In genomic region chr4:38526412-38526811, GRCh38 we compare ENCODE assay signal across 23 cellular contexts.
DNase-seq lines count a peak whose midpoint lies in the region; ATAC-seq, FAIRE-seq and TF ChIP-seq lines count a peak whose summit lies in the region.
"Had no signal": no experiment of that assay in that cellular context is flagged by ENCODE, and none has a peak within 500 bp of the region (broad histone marks: within the 10 kb centered on the region; RNA-seq: fewer than 3 reads in every experiment).

No MANE protein-coding gene starts in this region.

- FAIRE-seq in K562 (lab: Jason Lieb, UNC): no peak
- FAIRE-seq: A204.1 had no signal

- H2AFZ ChIP-seq in K562 (ENCODE audit: low read depth, low read length) (peak overlapping the region; percentile 41; the same call in 1 of the 2 replicates), parathyroid adenoma (peak overlapping the region; percentile 36), MM.1S (ENCODE audit: low read length) (no peak overlapping the region)
- H2AFZ ChIP-seq: GM23248 had no signal

- in situ Hi-C loops in K562 (cut with MboI): no loop called here

- CTCF ChIA-PET in activated naive CD4-positive, alpha-beta T cell treated with anti-CD3 and anti-CD28 coated beads, Interleukin-2, amount 10 ng/mL, durations not matched to agents 7 days and 5 days (lab: Charles Lee): interaction anchor here (1.3 kb wide), 1 partner anchor 149 kb away, joined by 4 read pairs; no protein-coding TSS in a partner anchor
- CTCF ChIA-PET in K562 (lab: Yijun Ruan, JAX; ENCODE audit: low intra/inter-chr PET ratio): no interaction called here

- intact Hi-C loops in K562 (cut with micrococcal nuclease): loop anchor here (10.0 kb wide), 2 partner anchors 142 to 462 kb away; no protein-coding TSS in a partner anchor

- H3K36me3 ChIP-seq in K562 (ENCODE audit: control insufficient read depth, insufficient read depth, low read length): no peaks in the 10 kb centered on the region
- H3K36me3 ChIP-seq in parathyroid adenoma (ENCODE audit: control insufficient read depth, insufficient read depth, low read length): no peaks in the 10 kb centered on the region
- no peaks in the 10 kb centered on the region for H3K36me3 ChIP-seq in MM.1S (replicated peaks; ENCODE audit: insufficient read depth, low read length)
- H3K36me3 ChIP-seq: BLaER1 had no signal

- no peak overlapping the region for H3K4me3 Mint-ChIP-seq in activated naive CD4-positive, alpha-beta T cell treated with anti-CD3 and anti-CD28 coated beads, Interleukin-2, amount 10 ng/mL, durations not matched to agents 7 days and 5 days
- no peak overlapping the region for H3K4me3 Mint-ChIP-seq in immature natural killer cell

- H3K27ac ChIP-seq in K562 (ENCODE audit: extremely low read depth, low read depth, low read length) (no peak overlapping the region), parathyroid adenoma (peak overlapping the region; percentile 99), MM.1S (ENCODE audit: low read length) (no peak overlapping the region)
- H3K27ac ChIP-seq: BLaER1, GM23248, HL-60, RWPE1 had no signal

- no peak overlapping the region for H3K4me2 ChIP-seq in K562 (ENCODE audit: insufficient read depth, low read length)
- no peak overlapping the region for H3K4me2 ChIP-seq in parathyroid adenoma (ENCODE audit: low read length)
- no peak overlapping the region for H3K4me2 ChIP-seq in MM.1S (ENCODE audit: low read depth, low read length)
- H3K4me2 ChIP-seq: BLaER1 had no signal

- no peaks in the 10 kb centered on the region for H3K9me3 ChIP-seq in K562 (replicated peaks; ENCODE audit: control insufficient read depth, insufficient read depth, low read depth, low read length)
- H3K9me3 ChIP-seq in parathyroid adenoma (ENCODE audit: control insufficient read depth, low read length): no peaks in the 10 kb centered on the region
- no peaks in the 10 kb centered on the region for H3K9me3 ChIP-seq in MM.1S (replicated peaks; ENCODE audit: insufficient read depth, low read length)
- H3K9me3 ChIP-seq: BLaER1, Caco-2 had no signal

- no peak for ATAC-seq in activated naive CD4-positive, alpha-beta T cell treated with anti-CD3 and anti-CD28 coated beads, Interleukin-2, amount 50 U/mL, for 72 hours
- no peak for ATAC-seq in K562

- H3K4me1 ChIP-seq in K562 (replicated peaks in 1 of 2; ENCODE audit: control insufficient read depth in 2 of 2, insufficient read depth in 2 of 2, low read length in 2 of 2) (peaks cover 24 to 52% of the 10 kb centered on the region in 2 experiments), parathyroid adenoma (peaks cover 30% of the 10 kb centered on the region), MM.1S (ENCODE audit: low read length) (peaks cover 12% of the 10 kb centered on the region; the same call in 1 of the 2 replicates)
- H3K4me1 ChIP-seq: Caco-2 had no signal

- H4K20me1 ChIP-seq in K562 (replicated peaks; ENCODE audit: control insufficient read depth, insufficient read depth, low read length) (no peaks in the 10 kb centered on the region), MM.1S (ENCODE audit: insufficient read depth, low read length) (no peaks in the 10 kb centered on the region)
- H4K20me1 ChIP-seq: BLaER1 had no signal

- peaks cover 9% of the 10 kb centered on the region; the same call in 1 of the 2 replicates for H3F3A ChIP-seq in MM.1S (ENCODE audit: insufficient read depth, low read length)

- H3K9me2 ChIP-seq in MM.1S (replicated peaks; ENCODE audit: insufficient read depth, low read length): no peaks in the 10 kb centered on the region

- 77% methylated on average over 5 of the region's 5 CpGs for WGBS in K562 (ENCODE audit: insufficient coverage, low coverage, missing lambda C conversion rate)

- H3K79me2 ChIP-seq in K562 (ENCODE audit: control insufficient read depth, insufficient read depth, low read length): no peaks in the 10 kb centered on the region
- no peaks in the 10 kb centered on the region for H3K79me2 ChIP-seq in parathyroid adenoma
- H3K79me2 ChIP-seq in MM.1S (ENCODE audit: low read length): no peaks in the 10 kb centered on the region

- TF ChIP-seq CTCF in K562 (IDR thresholded peaks at IDR 0.05 in 2 of 3, conservative IDR thresholded peaks at IDR 0.05 in 1 of 3; ENCODE audit: insufficient read depth in 2 of 3, low read depth in 1 of 3, low read length in 3 of 3) (no peak), parathyroid adenoma (IDR thresholded peaks at IDR 0.05) (no peak), MM.1S (IDR thresholded peaks at IDR 0.05; ENCODE audit: low read length) (no peak)

- H3K27me3 Mint-ChIP-seq in activated naive CD4-positive, alpha-beta T cell treated with anti-CD3 and anti-CD28 coated beads, Interleukin-2, amount 10 ng/mL, durations not matched to agents 7 days and 5 days: peaks cover 21% of the 10 kb centered on the region
- peaks cover 3 to 11% (median 4%) of the 10 kb centered on the region in 3 donors for H3K27me3 Mint-ChIP-seq in immature natural killer cell (ENCODE audit: low read depth in 3 of 3)

- peaks cover 19% of the 10 kb centered on the region for H3K36me3 Mint-ChIP-seq in activated naive CD4-positive, alpha-beta T cell treated with anti-CD3 and anti-CD28 coated beads, Interleukin-2, amount 10 ng/mL, durations not matched to agents 7 days and 5 days
- peaks cover 6 to 20% of the 10 kb centered on the region in 2 donors for H3K36me3 Mint-ChIP-seq in activated naive CD4-positive, alpha-beta T cell treated with anti-CD3 and anti-CD28 coated beads, Interleukin-2, amount 50 U/mL, for 72 hours
- H3K36me3 Mint-ChIP-seq in immature natural killer cell: peaks cover 0 to 15% (median 3%) of the 10 kb centered on the region in 3 donors

- TF ChIP-seq EP300 in K562 (IDR thresholded peaks at IDR 0.05; ENCODE audit: low read length): no peak

- peaks cover 41% of the 10 kb centered on the region for H3K4me1 Mint-ChIP-seq in activated naive CD4-positive, alpha-beta T cell treated with anti-CD3 and anti-CD28 coated beads, Interleukin-2, amount 10 ng/mL, durations not matched to agents 7 days and 5 days
- peaks cover 29 to 42% of the 10 kb centered on the region in 2 donors for H3K4me1 Mint-ChIP-seq in immature natural killer cell

- peaks cover 10% of the 10 kb centered on the region for H3K9me3 Mint-ChIP-seq in activated naive CD4-positive, alpha-beta T cell treated with anti-CD3 and anti-CD28 coated beads, Interleukin-2, amount 10 ng/mL, durations not matched to agents 7 days and 5 days
- peaks cover 8 to 12% of the 10 kb centered on the region in 2 donors for H3K9me3 Mint-ChIP-seq in activated naive CD4-positive, alpha-beta T cell treated with anti-CD3 and anti-CD28 coated beads, Interleukin-2, amount 50 U/mL, for 72 hours
- no peaks in the 10 kb centered on the region for H3K9me3 Mint-ChIP-seq in immature natural killer cell

- no peaks in the 10 kb centered on the region for H3K9me1 ChIP-seq in K562 (ENCODE audit: control insufficient read depth, insufficient read depth, low read length)

- no peak for TF ChIP-seq POLR2A in K562 (conservative IDR thresholded peaks at IDR 0.05)

- TF ChIP-seq RAD21 in K562 (CRISPR knock-in tag; conservative IDR thresholded peaks at IDR 0.05 in 1 of 2, IDR thresholded peaks at IDR 0.05 in 1 of 2): no peak

- POLR2A ChIA-PET in K562 (lab: Yijun Ruan, JAX): no interaction called here

- peak overlapping the region; percentile 46 for H3K27ac Mint-ChIP-seq in activated naive CD4-positive, alpha-beta T cell treated with anti-CD3 and anti-CD28 coated beads, Interleukin-2, amount 10 ng/mL, durations not matched to agents 7 days and 5 days
- H3K27ac Mint-ChIP-seq in activated naive CD4-positive, alpha-beta T cell treated with anti-CD3 and anti-CD28 coated beads, Interleukin-2, amount 50 U/mL, for 72 hours: no peak overlapping the region
- H3K27ac Mint-ChIP-seq in immature natural killer cell: peak overlapping the region in 3 of 6 donors; percentile 27 to 60 (median 37)

- no peaks in the 10 kb centered on the region for H3K27me3 ChIP-seq in K562 (ENCODE audit: control insufficient read depth in 2 of 2, insufficient read depth in 2 of 2, low read length in 2 of 2)
- no peaks in the 10 kb centered on the region for H3K27me3 ChIP-seq in parathyroid adenoma (ENCODE audit: control insufficient read depth, insufficient read depth, low read length)
- H3K27me3 ChIP-seq in MM.1S (replicated peaks; ENCODE audit: insufficient read depth, low read length): peaks cover 29% of the 10 kb centered on the region; the same call in 1 of the 2 replicates
- H3K27me3 ChIP-seq: BLaER1 had no signal

- H3K4me3 ChIP-seq in K562: no peak overlapping the region
- H3K4me3 ChIP-seq in parathyroid adenoma (ENCODE audit: low read depth, low read length): no peak overlapping the region
- H3K4me3 ChIP-seq in MM.1S (ENCODE audit: low read length): no peak overlapping the region
- H3K4me3 ChIP-seq: BLaER1, GM23248 had no signal

- no TSS peak for BruUV-seq in K562 (replicated peaks; lab: Mats Ljungman, UMichigan)

- H3K9ac ChIP-seq in K562 (ENCODE audit: insufficient read depth in 1 of 2, low read depth in 2 of 2, low read length in 2 of 2) (no peak overlapping the region), parathyroid adenoma (no peak overlapping the region), MM.1S (ENCODE audit: low read length) (no peak overlapping the region)
- H3K9ac ChIP-seq: BLaER1, GM23248 had no signal

- no peak for DNase-seq in activated naive CD4-positive, alpha-beta T cell treated with anti-CD3 and anti-CD28 coated beads, Interleukin-2, amount 10 ng/mL, durations not matched to agents 7 days and 5 days
- no peak for DNase-seq in activated naive CD4-positive, alpha-beta T cell treated with anti-CD3 and anti-CD28 coated beads, Interleukin-2, amount 50 U/mL, for 72 hours (ENCODE audit: low spot score in 2 of 2)
- DNase-seq in NCI-H2029 treated with DMSO at 0.1 percent for 48 hours (lab: John Stamatoyannopoulos, UW) (peak; percentile 74), K562 (ENCODE audit: extremely low read depth in 1 of 4, low spot score in 3 of 4) (no peak), NCI-H526 treated with DMSO at 0.1 percent for 48 hours (lab: John Stamatoyannopoulos, UW) (no peak), MM.1S (no peak), immature natural killer cell (no peak)
- DNase-seq: Caco-2; DMS153; GM23248; HCEC 1CT; MV-4-11; NCI-H1417; NCI-H2081; NCI-H345; NCI-H69; NK-92 treated with Interleukin-12 subunit alpha and Interleukin-12 subunit beta, amount 100 ng/mL, for 24 hours; OCI-M1 had no signal
